Comparison of ENCODE assay signal across 10 cellular contexts in the genomic region with DNA sequence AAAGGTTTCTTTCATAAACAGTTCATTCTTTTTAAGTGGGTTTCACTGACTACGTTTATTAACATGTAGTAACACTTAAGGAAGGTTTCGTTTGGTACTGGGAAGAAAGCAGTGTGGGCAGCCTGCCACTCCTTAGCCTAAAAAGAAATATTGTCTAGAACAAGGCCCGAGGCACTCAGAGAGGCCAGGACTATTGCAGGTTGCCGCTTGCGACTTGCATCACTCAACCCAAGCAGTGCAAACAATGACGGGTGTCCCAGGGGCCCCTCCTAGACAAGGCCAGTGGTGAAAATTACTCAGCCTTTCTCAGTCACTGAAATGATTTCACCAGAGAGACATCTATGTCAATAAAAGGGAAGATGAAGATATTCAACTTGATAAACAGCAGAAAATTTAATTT.
DNase-seq lines count a peak whose midpoint lies in the region; ATAC-seq, FAIRE-seq and TF ChIP-seq lines count a peak whose summit lies in the region.
"Had no signal": no experiment of that assay in that cellular context is flagged by ENCODE, and none has a peak within 500 bp of the region (broad histone marks: within the 10 kb centered on the region; RNA-seq: fewer than 3 reads in every experiment).

No MANE protein-coding gene starts in this region.

- no peak overlapping the region for H3K9ac ChIP-seq in HepG2 (ENCODE audit: insufficient read depth, low read depth, low read length)

- no peak overlapping the region for H3K4me3 ChIP-seq in HepG2 (replicated peaks in 1 of 3; ENCODE audit: insufficient read depth in 1 of 3, low read depth in 2 of 3, low read length in 3 of 3)
- no peak overlapping the region for H3K4me3 ChIP-seq in right lobe of liver

- H3K27me3 Mint-ChIP-seq in progenitor cell of endocrine pancreas = no peaks in the 10 kb centered on the region

- H3K27ac Mint-ChIP-seq in progenitor cell of endocrine pancreas = no peak overlapping the region
- H3K27ac Mint-ChIP-seq: B cell had no signal

- H3K9me3 ChIP-seq in HepG2 (ENCODE audit: low read length) (peaks cover 20% of the 10 kb centered on the region), right lobe of liver (peaks cover 0 to 10% (median 0%) of the 10 kb centered on the region in 4 donors)

- DNase-seq in HepG2 (ENCODE audit: low spot score) (peak; percentile 46), right lobe of liver (no peak), amniotic stem cell (lab: John Stamatoyannopoulos, UW) (peak; percentile 90), hippocampal formation (lab: John Stamatoyannopoulos, UW) (peak; percentile 11 to 29), NCI-H146 (lab: John Stamatoyannopoulos, UW) (no peak), progenitor cell of endocrine pancreas (ENCODE audit: low spot score, unreplicated experiment) (no peak)
- DNase-seq: stimulated activated naive CD8-positive, alpha-beta T cell treated with anti-CD3 and anti-CD28 coated beads, Interleukin-15, Interleukin-2, amounts not matched to agents 100 U/mL and 50 U/mL, for 24 hours had no signal

- H3K4me1 Mint-ChIP-seq in progenitor cell of endocrine pancreas (ENCODE audit: low read depth) = peaks cover 1% of the 10 kb centered on the region
- H3K4me1 Mint-ChIP-seq: B cell had no signal

- H3K4me1 ChIP-seq in HepG2 (ENCODE audit: insufficient read depth, low read length) (peaks cover 17% of the 10 kb centered on the region), right lobe of liver (no peaks in the 10 kb centered on the region)

- TF ChIP-seq EP300 in HepG2 (IDR thresholded peaks at IDR 0.05; ENCODE audit: low read depth in 2 of 2, low read length in 2 of 2) (peak in 1 of 2 experiments; percentile 36; a peak in 1 of 4 replicates), HepG2 (CRISPR knock-in tag; IDR thresholded peaks at IDR 0.05; ENCODE audit: borderline replicate concordance) (no peak; the same call in 1 of the 2 replicates)

- in situ Hi-C loops in HepG2 (cut with HindIII; ENCODE audit: extremely low pct_ligation_motif_present, low pct_unique_long_range_greater_than_20kb) = no loop called here

- H3K9me3 Mint-ChIP-seq in progenitor cell of endocrine pancreas (ENCODE audit: low read depth) = peaks cover 30% of the 10 kb centered on the region

- no peaks in the 10 kb centered on the region for H3K27me3 ChIP-seq in HepG2 (ENCODE audit: control insufficient read depth in 1 of 2, insufficient read depth in 2 of 2, low read length in 2 of 2)
- H3K27me3 ChIP-seq in right lobe of liver = no peaks in the 10 kb centered on the region

- H3K27ac ChIP-seq in HepG2 (ENCODE audit: extremely low read length, insufficient read depth, low read length) (no peak overlapping the region), right lobe of liver (no peak overlapping the region)

- TF ChIP-seq CTCF in HepG2 (CRISPR knock-in tag; IDR thresholded peaks at IDR 0.05) = no peak
- no peak for TF ChIP-seq CTCF in right lobe of liver (IDR thresholded peaks at IDR 0.05)
- no peak for TF ChIP-seq CTCF in progenitor cell of endocrine pancreas (IDR thresholded peaks at IDR 0.05; ENCODE audit: unreplicated experiment)

- CTCF ChIA-PET in HepG2 (lab: Yijun Ruan, JAX; ENCODE audit: low intra/inter-chr PET ratio, low total read pairs) = no interaction called here

- H3K4me3 Mint-ChIP-seq in progenitor cell of endocrine pancreas (ENCODE audit: low read depth) = no peak overlapping the region
- H3K4me3 Mint-ChIP-seq: B cell had no signal

- no peak for FAIRE-seq in HepG2 (lab: Jason Lieb, UNC)

- H3K79me2 ChIP-seq in HepG2 (ENCODE audit: insufficient read depth, low read length) = no peaks in the 10 kb centered on the region

- H3K4me2 ChIP-seq in HepG2 (ENCODE audit: low read depth, low read length) = no peak overlapping the region

- no peaks in the 10 kb centered on the region for H3K36me3 ChIP-seq in HepG2 (replicated peaks in 1 of 2; ENCODE audit: control insufficient read depth in 1 of 2, insufficient read depth in 2 of 2, low read length in 2 of 2)
- H3K36me3 ChIP-seq in right lobe of liver = no peaks in the 10 kb centered on the region

- intact Hi-C loops in HepG2 (cut with micrococcal nuclease; ENCODE audit: unreplicated experiment) (no loop called here), right lobe of liver (cut with DNase I) (no loop called here)

- no peaks in the 10 kb centered on the region for H4K20me1 ChIP-seq in HepG2 (ENCODE audit: insufficient read depth, low read length)

- no peak for TF ChIP-seq POLR2A in HepG2 (IDR thresholded peaks at IDR 0.05; ENCODE audit: insufficient read depth in 1 of 2, low read depth in 2 of 2, low read length in 2 of 2)
- no peak for TF ChIP-seq POLR2A in right lobe of liver (IDR thresholded peaks at IDR 0.05)

- H2AFZ ChIP-seq in HepG2 (ENCODE audit: low read length) = no peak overlapping the region

- peak; percentile 94 for ATAC-seq in HepG2
- ATAC-seq in right lobe of liver = no peak
- no peak for ATAC-seq in HG03039 (IDR thresholded peaks at IDR 0.05; ENCODE audit: unreplicated experiment)
- ATAC-seq in HG03045 (IDR thresholded peaks at IDR 0.05; ENCODE audit: unreplicated experiment) = no peak
- ATAC-seq: stimulated activated naive CD8-positive, alpha-beta T cell treated with anti-CD3 and anti-CD28 coated beads, Interleukin-15, Interleukin-2, amounts not matched to agents 100 U/mL and 50 U/mL, for 24 hours had no signal

- no peak for TF ChIP-seq RAD21 in HepG2 (CRISPR knock-in tag; IDR thresholded peaks at IDR 0.05)

- BruUV-seq in HepG2 (replicated peaks; lab: Mats Ljungman, UMichigan) = no TSS peak

- peaks cover 4% of the 10 kb centered on the region for H3K36me3 Mint-ChIP-seq in progenitor cell of endocrine pancreas (ENCODE audit: insufficient read depth)

- 0% methylated on average over 6 of the region's 6 CpGs for WGBS in HepG2 (ENCODE audit: low lambda C conversion rate)
- WGBS in right lobe of liver (ENCODE audit: insufficient coverage, low coverage, low lambda C conversion rate, missing lambda C conversion rate) = 70% methylated on average over 6 of the region's 6 CpGs

- POLR2A ChIA-PET in HepG2 (lab: Yijun Ruan, JAX) = no interaction called here

TF ChIP-seq in HepG2, 621 proteins besides CTCF, POLR2A, EP300 and RAD21 (continues in another document):
- TF ChIP-seq NFE2 (CRISPR knock-in tag; IDR thresholded peaks at IDR 0.05) (no peak), MBNL3 (CRISPR knock-in tag; conservative IDR thresholded peaks at IDR 0.05) (no peak), ZNF720 (CRISPR knock-in tag; IDR thresholded peaks at IDR 0.05) (no peak), CEBPG (CRISPR knock-in tag; IDR thresholded peaks at IDR 0.05) (peak; percentile 87), TCF7L2 (IDR thresholded peaks at IDR 0.05; ENCODE audit: low read depth, low read length) (no peak), ZSCAN31 (CRISPR knock-in tag; IDR thresholded peaks at IDR 0.05; ENCODE audit: low read depth) (no peak), PCBP1 (IDR thresholded peaks at IDR 0.05; ENCODE audit: borderline replicate concordance, low read depth, low read length) (no peak), ZNF235 (CRISPR knock-in tag; IDR thresholded peaks at IDR 0.05; ENCODE audit: borderline replicate concordance) (no peak), WIZ (CRISPR knock-in tag; IDR thresholded peaks at IDR 0.05) (no peak), ZNF614 (CRISPR knock-in tag; IDR thresholded peaks at IDR 0.05; ENCODE audit: borderline replicate concordance) (no peak), JUND (CRISPR knock-in tag; IDR thresholded peaks at IDR 0.05) (no peak), PATZ1 (CRISPR knock-in tag; IDR thresholded peaks at IDR 0.05) (peak; percentile 82), NFIB (CRISPR knock-in tag; IDR thresholded peaks at IDR 0.05; ENCODE audit: borderline replicate concordance) (no peak), ZNF891 (CRISPR knock-in tag; IDR thresholded peaks at IDR 0.05) (no peak), SMAD1 (CRISPR knock-in tag; IDR thresholded peaks at IDR 0.05; ENCODE audit: borderline replicate concordance, low read depth) (no peak), ZSCAN30 (CRISPR knock-in tag; IDR thresholded peaks at IDR 0.05) (no peak), SOX13 (IDR thresholded peaks at IDR 0.05) (no peak), SOX13 (CRISPR knock-in tag; conservative IDR thresholded peaks at IDR 0.05 in 1 of 2, IDR thresholded peaks at IDR 0.05 in 1 of 2) (peak in 1 of 2 experiments; percentile 60; a peak in 2 of 4 replicates)
- TF ChIP-seq, protein P1, sequence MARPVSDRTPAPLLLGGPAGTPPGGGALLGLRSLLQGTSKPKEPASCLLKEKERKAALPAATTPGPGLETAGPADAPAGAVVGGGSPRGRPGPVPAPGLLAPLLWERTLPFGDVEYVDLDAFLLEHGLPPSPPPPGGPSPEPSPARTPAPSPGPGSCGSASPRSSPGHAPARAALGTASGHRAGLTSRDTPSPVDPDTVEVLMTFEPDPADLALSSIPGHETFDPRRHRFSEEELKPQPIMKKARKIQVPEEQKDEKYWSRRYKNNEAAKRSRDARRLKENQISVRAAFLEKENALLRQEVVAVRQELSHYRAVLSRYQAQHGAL (CRISPR knock-in tag; IDR thresholded peaks at IDR 0.05; ENCODE audit: not compliant biosample characterization) = no peak
- TF ChIP-seq, protein P2, sequence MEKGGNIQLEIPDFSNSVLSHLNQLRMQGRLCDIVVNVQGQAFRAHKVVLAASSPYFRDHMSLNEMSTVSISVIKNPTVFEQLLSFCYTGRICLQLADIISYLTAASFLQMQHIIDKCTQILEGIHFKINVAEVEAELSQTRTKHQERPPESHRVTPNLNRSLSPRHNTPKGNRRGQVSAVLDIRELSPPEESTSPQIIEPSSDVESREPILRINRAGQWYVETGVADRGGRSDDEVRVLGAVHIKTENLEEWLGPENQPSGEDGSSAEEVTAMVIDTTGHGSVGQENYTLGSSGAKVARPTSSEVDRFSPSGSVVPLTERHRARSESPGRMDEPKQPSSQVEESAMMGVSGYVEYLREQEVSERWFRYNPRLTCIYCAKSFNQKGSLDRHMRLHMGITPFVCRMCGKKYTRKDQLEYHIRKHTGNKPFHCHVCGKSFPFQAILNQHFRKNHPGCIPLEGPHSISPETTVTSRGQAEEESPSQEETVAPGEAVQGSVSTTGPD (CRISPR knock-in tag; IDR thresholded peaks at IDR 0.05) = no peak

Comparison
In these comparisons a context has a peak if more than half of its experiments do, and no peak if none do; other contexts are left out.
1. DNase-seq: peak in HepG2 (single experiment), amniotic stem cell (single experiment) and hippocampal formation (2 of 2); none in right lobe of liver (0 of 3), NCI-H146 (single experiment) and progenitor cell of endocrine pancreas (single experiment).